8 cellular contexts compared by ENCODE assay signal in the genomic region with DNA sequence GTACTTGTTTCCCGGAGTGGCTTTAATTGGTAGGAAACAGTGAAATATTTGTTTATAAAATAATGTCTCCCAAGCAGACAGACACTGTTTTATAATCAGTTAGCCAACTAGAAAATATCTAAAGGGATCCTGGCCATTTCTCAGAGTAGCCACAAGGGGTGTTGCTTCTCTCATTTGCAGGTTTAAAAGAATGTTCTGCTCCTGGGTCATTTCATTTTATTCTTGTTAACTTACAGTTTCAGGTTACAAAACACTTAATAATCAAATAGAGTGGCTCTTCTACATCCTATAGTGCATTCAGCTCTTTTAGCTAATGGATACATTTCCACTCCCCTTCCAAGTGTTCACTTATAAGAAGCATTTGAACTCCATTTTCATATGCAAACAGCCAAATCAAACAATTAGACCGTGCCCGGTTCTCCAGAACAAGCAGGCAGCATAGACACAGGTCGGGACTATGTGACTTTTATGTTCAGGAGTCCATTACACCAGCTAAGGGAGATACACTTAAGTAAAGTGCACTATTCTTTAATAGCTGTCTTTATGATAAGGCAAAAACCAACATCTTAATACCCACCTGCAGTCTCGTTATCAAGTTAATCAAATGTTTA.
DNase-seq lines count a peak whose midpoint lies in the region; ATAC-seq and TF ChIP-seq lines count a peak whose summit lies in the region.

No MANE protein-coding gene starts in this region.

- no peak overlapping the region for H3K27ac ChIP-seq in hepatocyte

- H3K4me3 Mint-ChIP-seq in stimulated activated memory B cell treated with anti-CD40 and anti-IgM and Interleukin-4, amounts not matched to agents 10 μg/mL and 1 μg/mL and 100 μg/mL, for 72 hours = no peak overlapping the region

- no peaks in the 10 kb centered on the region for H3K9me2 ChIP-seq in hepatocyte (replicated peaks; ENCODE audit: insufficient read depth)

- H3K79me2 ChIP-seq in hepatocyte = no peaks in the 10 kb centered on the region

- DNase-seq in AG08395 (ENCODE audit: low spot score) = peak; percentile 17
- DNase-seq in HFF-Myc (ENCODE audit: extremely low read depth, low read depth) = no peak
- peak; percentile 11 for DNase-seq in RPMI8226
- peak; percentile 23 for DNase-seq in hepatocyte (ENCODE audit: low spot score)
- no peak for DNase-seq in stimulated activated naive CD4-positive, alpha-beta T cell (lab: John Stamatoyannopoulos, UW)
- no peak for DNase-seq in activated CD4-positive, alpha-beta T cell treated with anti-CD3 and anti-CD28 coated beads for 48 hours
- DNase-seq in T-helper 9 cell = no peak

- WGBS in hepatocyte (ENCODE audit: low lambda C conversion rate, missing lambda C conversion rate) = 55% methylated on average over 5 of the region's 5 CpGs

- H3K9me3 ChIP-seq in hepatocyte (ENCODE audit: low read depth) = no peaks in the 10 kb centered on the region

- no peaks in the 10 kb centered on the region for H3K27me3 ChIP-seq in hepatocyte

- H3K4me3 ChIP-seq in HFF-Myc (replicated peaks; ENCODE audit: low read depth, low read length) = no peak overlapping the region
- H3K4me3 ChIP-seq in hepatocyte = no peak overlapping the region

- H4K20me1 ChIP-seq in hepatocyte (ENCODE audit: insufficient read depth, poor library complexity, severe bottlenecking) = no peaks in the 10 kb centered on the region

- H3K27me3 Mint-ChIP-seq in stimulated activated memory B cell treated with anti-CD40 and anti-IgM and Interleukin-4, amounts not matched to agents 10 μg/mL and 1 μg/mL and 100 μg/mL, for 72 hours = peaks cover 18% of the 10 kb centered on the region

- H2AFZ ChIP-seq in hepatocyte = no peak overlapping the region

- TF ChIP-seq CTCF in HFF-Myc (IDR thresholded peaks at IDR 0.05; ENCODE audit: low read depth, low read length, missing control alignments) = peak; percentile 49
- peak; percentile 38 for TF ChIP-seq CTCF in hepatocyte (IDR thresholded peaks at IDR 0.05; ENCODE audit: poor library complexity)

- no peaks in the 10 kb centered on the region for H3K36me3 ChIP-seq in hepatocyte (replicated peaks; ENCODE audit: insufficient read depth, low read depth)

- no peaks in the 10 kb centered on the region for H3K4me1 Mint-ChIP-seq in stimulated activated memory B cell treated with anti-CD40 and anti-IgM and Interleukin-4, amounts not matched to agents 10 μg/mL and 1 μg/mL and 100 μg/mL, for 72 hours

- ATAC-seq in stimulated activated memory B cell treated with anti-CD40 and anti-IgM and Interleukin-4, amounts not matched to agents 10 μg/mL and 1 μg/mL and 100 μg/mL, for 72 hours = no peak

- H3K27ac Mint-ChIP-seq in stimulated activated memory B cell treated with anti-CD40 and anti-IgM and Interleukin-4, amounts not matched to agents 10 μg/mL and 1 μg/mL and 100 μg/mL, for 72 hours = no peak overlapping the region

- H3K4me1 ChIP-seq in hepatocyte (ENCODE audit: insufficient read depth) = no peaks in the 10 kb centered on the region

- H3K4me2 ChIP-seq in hepatocyte = no peak overlapping the region

- no peaks in the 10 kb centered on the region for H3K9me3 Mint-ChIP-seq in stimulated activated memory B cell treated with anti-CD40 and anti-IgM and Interleukin-4, amounts not matched to agents 10 μg/mL and 1 μg/mL and 100 μg/mL, for 72 hours

- H3K36me3 Mint-ChIP-seq in stimulated activated memory B cell treated with anti-CD40 and anti-IgM and Interleukin-4, amounts not matched to agents 10 μg/mL and 1 μg/mL and 100 μg/mL, for 72 hours = no peaks in the 10 kb centered on the region

Comparison
In these comparisons a context has a peak if more than half of its experiments do, and no peak if none do; other contexts are left out.
1. DNase-seq: peak in AG08395 (single experiment), RPMI8226 (single experiment) and hepatocyte (single experiment); none in HFF-Myc (single experiment), stimulated activated naive CD4-positive, alpha-beta T cell (0 of 6), activated CD4-positive, alpha-beta T cell treated with anti-CD3 and anti-CD28 coated beads for 48 hours (single experiment) and T-helper 9 cell (single experiment).